Comparison of ENCODE assay signal across 32 cellular contexts in the genomic region with DNA sequence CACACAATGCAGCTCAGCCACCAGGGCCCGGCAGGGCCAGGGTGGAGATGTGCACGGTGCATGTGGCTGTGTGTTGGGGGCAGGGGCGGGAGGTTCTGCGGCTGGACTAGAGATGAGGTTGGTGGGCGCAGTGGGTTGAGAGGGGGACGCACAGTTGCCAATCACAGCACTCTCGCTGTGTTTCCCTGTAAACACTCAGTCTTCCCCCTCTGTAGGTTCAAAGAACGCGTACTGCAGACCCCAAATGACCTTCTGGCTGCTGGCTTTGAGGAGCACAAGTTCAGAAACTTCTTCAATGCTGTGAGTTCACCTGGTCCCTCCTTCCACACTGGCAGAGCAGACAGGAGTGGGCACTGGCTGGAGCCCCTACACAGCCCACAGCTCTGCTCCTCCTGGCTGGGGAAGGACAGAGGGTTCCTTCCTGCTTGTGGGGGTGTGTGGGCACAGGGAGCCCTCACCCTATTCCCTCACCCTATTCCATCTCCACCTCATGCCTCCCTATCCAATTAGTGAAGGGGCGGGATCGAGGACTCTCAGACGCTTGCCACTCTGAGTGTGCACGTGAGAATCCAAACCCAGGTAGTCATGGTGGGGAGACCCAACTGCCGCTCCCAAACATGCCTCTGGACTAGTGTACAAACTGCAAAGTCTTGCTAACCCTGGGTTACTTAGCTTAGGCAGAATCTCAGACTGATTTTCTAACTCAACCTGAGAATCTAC. TPM values are rescaled to one million over a fixed set of nuclear protein-coding genes. Genes with fewer than 3 reads are reported as not detected.
DNase-seq lines count a peak whose midpoint lies in the region; ATAC-seq and TF ChIP-seq lines count a peak whose summit lies in the region.
"Had no signal": no experiment of that assay in that cellular context is flagged by ENCODE, and none has a peak within 500 bp of the region (broad histone marks: within the 10 kb centered on the region; RNA-seq: fewer than 3 reads in every experiment).

No MANE protein-coding gene starts in this region.

- H3K27me3 ChIP-seq in upper lobe of right lung = no peaks in the 10 kb centered on the region
- H3K27me3 ChIP-seq: MG63, SJCRH30, tibial nerve had no signal

- peaks cover 13% of the 10 kb centered on the region for H3K4me1 ChIP-seq in upper lobe of right lung
- H3K4me1 ChIP-seq: SJCRH30 had no signal

- DNase-seq in activated naive CD4-positive, alpha-beta T cell treated with anti-CD3 and anti-CD28 coated beads, Interleukin-2, amount 50 U/mL, for 72 hours (ENCODE audit: low spot score in 2 of 2) = no peak
- no peak for DNase-seq in activated naive CD4-positive, alpha-beta T cell (lab: John Stamatoyannopoulos, UW)
- DNase-seq in naive thymus-derived CD8-positive, alpha-beta T cell = no peak
- peak; percentile 56 for DNase-seq in upper lobe of right lung
- no peak for DNase-seq in HuH-7.5 (ENCODE audit: low spot score)
- no peak for DNase-seq in dermis blood vessel endothelial cell
- DNase-seq: activated CD4-positive, alpha-beta T cell treated with anti-CD3 and anti-CD28 coated beads for 4 hours; activated naive CD4-positive, alpha-beta T cell treated with anti-CD3 and anti-CD28 coated beads, Interleukin-2, amount 50 U/mL, for 16 hours; activated T-cell treated with anti-CD3 and anti-CD28 coated beads, Interleukin-2, amount 50 U/mL, for 4 hours; anterior cingulate cortex; EL; GOT3; left cardiac atrium; mammary epithelial cell; MG63; NCI-H1105 treated with DMSO at 0.1 percent for 48 hours; NCI-H2081 treated with DMSO at 0.1 percent for 48 hours; NCI-H226; NCI-H69; SJCRH30; stimulated activated CD4-positive, alpha-beta T cell treated with anti-CD3 and anti-CD28 coated beads, Interleukin-12 subunit alpha, Interleukin-12 subunit beta, amount 100 ng/mL, for 4 hours; stimulated activated CD4-positive, alpha-beta T cell treated with anti-CD3 and anti-CD28 coated beads, Interleukin-2, amount 100 ng/mL, for 48 hours; T1000 had no signal

- H3K27me3 Mint-ChIP-seq in activated T-helper 17 cell treated with anti-CD3 and anti-CD28 coated beads, Interleukin-2, amount 50 U/mL, for 72 hours = no peaks in the 10 kb centered on the region
- H3K27me3 Mint-ChIP-seq in naive thymus-derived CD8-positive, alpha-beta T cell = no peaks in the 10 kb centered on the region

- H3K9me3 Mint-ChIP-seq in activated naive CD4-positive, alpha-beta T cell treated with anti-CD3 and anti-CD28 coated beads, Interleukin-2, amount 50 U/mL, for 72 hours = no peaks in the 10 kb centered on the region
- no peaks in the 10 kb centered on the region for H3K9me3 Mint-ChIP-seq in activated T-helper 17 cell treated with anti-CD3 and anti-CD28 coated beads, Interleukin-2, amount 50 U/mL, for 72 hours
- H3K9me3 Mint-ChIP-seq in naive thymus-derived CD8-positive, alpha-beta T cell = no peaks in the 10 kb centered on the region
- H3K9me3 Mint-ChIP-seq: activated T-cell treated with anti-CD3 and anti-CD28 coated beads, Interleukin-2, amount 50 U/mL, for 4 hours had no signal

- H3K27ac Mint-ChIP-seq in activated naive CD4-positive, alpha-beta T cell treated with anti-CD3 and anti-CD28 coated beads, Interleukin-2, amount 50 U/mL, for 72 hours = peak overlapping the region; percentile 37 to 88
- no peak overlapping the region for H3K27ac Mint-ChIP-seq in activated T-helper 17 cell treated with anti-CD3 and anti-CD28 coated beads, Interleukin-2, amount 50 U/mL, for 72 hours
- H3K27ac Mint-ChIP-seq in naive thymus-derived CD8-positive, alpha-beta T cell = peak overlapping the region in 2 of 10 donors; percentile 68 to 85

- H3K4me3 ChIP-seq in upper lobe of right lung = no peak overlapping the region
- H3K4me3 ChIP-seq: MG63, SJCRH30, tibial nerve had no signal

- H3K4me3 Mint-ChIP-seq in activated T-helper 17 cell treated with anti-CD3 and anti-CD28 coated beads, Interleukin-2, amount 50 U/mL, for 72 hours = no peak overlapping the region
- H3K4me3 Mint-ChIP-seq in naive thymus-derived CD8-positive, alpha-beta T cell = no peak overlapping the region
- H3K4me3 Mint-ChIP-seq: activated T-cell treated with anti-CD3 and anti-CD28 coated beads, Interleukin-2, amount 50 U/mL, for 4 hours had no signal

- H3K36me3 ChIP-seq in upper lobe of right lung = peaks cover 45% of the 10 kb centered on the region

- no peak overlapping the region for H3K27ac ChIP-seq in upper lobe of right lung
- H3K27ac ChIP-seq: KMS-11, SJCRH30, tibial nerve, VCaP had no signal

- no peaks in the 10 kb centered on the region for H3K4me1 Mint-ChIP-seq in activated T-helper 17 cell treated with anti-CD3 and anti-CD28 coated beads, Interleukin-2, amount 50 U/mL, for 72 hours
- peaks cover 0 to 11% (median 0%) of the 10 kb centered on the region in 4 donors for H3K4me1 Mint-ChIP-seq in naive thymus-derived CD8-positive, alpha-beta T cell

- ATAC-seq in activated naive CD4-positive, alpha-beta T cell treated with anti-CD3 and anti-CD28 coated beads, Interleukin-2, amount 50 U/mL, for 72 hours = no peak
- peak; percentile 7 for ATAC-seq in activated T-helper 17 cell treated with anti-CD3 and anti-CD28 coated beads, Interleukin-2, amount 50 U/mL, for 72 hours (replicated peaks)
- peak; percentile 7 for ATAC-seq in naive thymus-derived CD8-positive, alpha-beta T cell
- ATAC-seq in upper lobe of right lung (no peak), GM19467 (IDR thresholded peaks at IDR 0.05; ENCODE audit: unreplicated experiment) (no peak)

- POLR2A ChIA-PET in naive thymus-derived CD8-positive, alpha-beta T cell (lab: Charles Lee) = no interaction called here

- intact Hi-C loops in upper lobe of right lung (cut with DNase I) = loop anchor here (5.0 kb wide), 1 partner anchor 93 kb away; no protein-coding TSS in a partner anchor

- H3K36me3 Mint-ChIP-seq in activated naive CD4-positive, alpha-beta T cell treated with anti-CD3 and anti-CD28 coated beads, Interleukin-2, amount 50 U/mL, for 72 hours = no peaks in the 10 kb centered on the region
- H3K36me3 Mint-ChIP-seq in activated T-helper 17 cell treated with anti-CD3 and anti-CD28 coated beads, Interleukin-2, amount 50 U/mL, for 72 hours (ENCODE audit: low read depth) = peaks cover 43% of the 10 kb centered on the region
- peaks cover 0 to 36% (median 5%) of the 10 kb centered on the region in 3 donors for H3K36me3 Mint-ChIP-seq in naive thymus-derived CD8-positive, alpha-beta T cell

- H3K9me3 ChIP-seq in upper lobe of right lung = no peaks in the 10 kb centered on the region
- H3K9me3 ChIP-seq: MG63, SJCRH30, tibial nerve had no signal

- no peak for TF ChIP-seq CTCF in upper lobe of right lung (IDR thresholded peaks at IDR 0.05)

RNA-seq across cellular contexts. Expression of a gene that starts 17.8 kb away (rescaled TPM):
- total RNA-seq in activated naive CD4-positive, alpha-beta T cell treated with anti-CD3 and anti-CD28 coated beads, Interleukin-2, amount 50 U/mL, for 72 hours = 1 to 10 TPM; 1.2 to 2.3 TPM
- total RNA-seq in activated T-helper 17 cell treated with anti-CD3 and anti-CD28 coated beads, Interleukin-2, amount 50 U/mL, for 72 hours = 10 to 100 TPM in 1 of 2 donors, 1 to 10 TPM in 1; 6.3 to 11.0 TPM
- under 1 TPM; 0.16 to 0.22 TPM for total RNA-seq in naive thymus-derived CD8-positive, alpha-beta T cell
- polyA plus RNA-seq in naive thymus-derived CD8-positive, alpha-beta T cell = under 1 TPM; 0.10 to 0.23 (median 0.11) TPM
- 1.0 TPM for total RNA-seq in upper lobe of right lung
- 0.68 and 0.84 TPM in 2 replicates for total RNA-seq in dermis blood vessel endothelial cell

RNA-seq across cellular contexts. Expression of a gene that starts 37.1 kb away (rescaled TPM):
- total RNA-seq in activated naive CD4-positive, alpha-beta T cell treated with anti-CD3 and anti-CD28 coated beads, Interleukin-2, amount 50 U/mL, for 72 hours = 100 to 1,000 TPM; 182 to 210 TPM
- total RNA-seq in activated T-helper 17 cell treated with anti-CD3 and anti-CD28 coated beads, Interleukin-2, amount 50 U/mL, for 72 hours = 100 to 1,000 TPM; 222 to 241 TPM
- 100 to 1,000 TPM; 315 to 319 TPM for total RNA-seq in naive thymus-derived CD8-positive, alpha-beta T cell
- polyA plus RNA-seq in naive thymus-derived CD8-positive, alpha-beta T cell = 100 to 1,000 TPM; 185 to 274 (median 244) TPM
- total RNA-seq in upper lobe of right lung (191 TPM), dermis blood vessel endothelial cell (108 and 135 TPM in 2 replicates)

RNA-seq across cellular contexts. Expression of a gene that starts 37.2 kb away (rescaled TPM):
- total RNA-seq in activated naive CD4-positive, alpha-beta T cell treated with anti-CD3 and anti-CD28 coated beads, Interleukin-2, amount 50 U/mL, for 72 hours = 10 to 100 TPM; 48.0 to 51.4 TPM
- 10 to 100 TPM; 34.5 to 35.4 TPM for total RNA-seq in activated T-helper 17 cell treated with anti-CD3 and anti-CD28 coated beads, Interleukin-2, amount 50 U/mL, for 72 hours
- total RNA-seq in naive thymus-derived CD8-positive, alpha-beta T cell = 1 to 10 TPM; 6.9 to 8.4 TPM
- polyA plus RNA-seq in naive thymus-derived CD8-positive, alpha-beta T cell = 1 to 10 TPM; 4.3 to 7.9 (median 6.6) TPM
- 15.2 TPM for total RNA-seq in upper lobe of right lung
- 7.3 and 14.0 TPM in 2 replicates for total RNA-seq in dermis blood vessel endothelial cell

RNA-seq across cellular contexts. Expression of a gene that starts 46.8 kb away (rescaled TPM):
- under 1 TPM; 0.20 to 0.49 TPM for total RNA-seq in activated naive CD4-positive, alpha-beta T cell treated with anti-CD3 and anti-CD28 coated beads, Interleukin-2, amount 50 U/mL, for 72 hours
- under 1 TPM in 1 of 2 donors, not detected in 1; 0.37 TPM for total RNA-seq in activated T-helper 17 cell treated with anti-CD3 and anti-CD28 coated beads, Interleukin-2, amount 50 U/mL, for 72 hours
- total RNA-seq in naive thymus-derived CD8-positive, alpha-beta T cell = not detected
- polyA plus RNA-seq in naive thymus-derived CD8-positive, alpha-beta T cell = not detected
- total RNA-seq in upper lobe of right lung (not detected), dermis blood vessel endothelial cell (not detected in 2 replicates)
- total RNA-seq: A673, bronchial epithelial cell, fibroblast of lung, left cardiac atrium, mammary epithelial cell, SJCRH30, tibial nerve had no signal
- polyA plus RNA-seq: fibroblast of lung, mammary epithelial cell, right cardiac atrium had no signal

Comparison
In these comparisons a context has a peak if more than half of its experiments do, and no peak if none do; other contexts are left out.
1. ATAC-seq: peak in activated T-helper 17 cell treated with anti-CD3 and anti-CD28 coated beads, Interleukin-2, amount 50 U/mL, for 72 hours (single experiment) and naive thymus-derived CD8-positive, alpha-beta T cell (2 of 2); none in activated naive CD4-positive, alpha-beta T cell treated with anti-CD3 and anti-CD28 coated beads, Interleukin-2, amount 50 U/mL, for 72 hours (0 of 2), upper lobe of right lung (single experiment) and GM19467 (single experiment).